Comparison of ENCODE assay signal across 1 cellular context in genomic region chrX:49282647-49283011, GRCh38.
TF ChIP-seq lines count a peak whose summit lies in the region.

No MANE protein-coding gene starts in this region.

TF ChIP-seq in K562, 482 proteins besides CTCF, POLR2A, EP300 and RAD21 (continued from another document and continues in another):
- TF ChIP-seq ZNF146 (CRISPR knock-in tag; IDR thresholded peaks at IDR 0.05; ENCODE audit: unreplicated experiment) (no peak), HDGF (IDR thresholded peaks at IDR 0.05) (0 out of 2 replicates have a peak, but pooled peaks have one; percentile 47), ATF4 (CRISPR knock-in tag; IDR thresholded peaks at IDR 0.05) (no peak), SMARCE1 (IDR thresholded peaks at IDR 0.05) (peak; percentile 17; the same call in 1 of the 2 replicates), YY1 (IDR thresholded peaks at IDR 0.05; ENCODE audit: borderline replicate concordance in 1 of 3, control insufficient read depth in 1 of 3, extremely low read depth in 1 of 3, insufficient read depth in 3 of 3, insufficient read length in 1 of 3, insufficient replicate concordance in 2 of 3, low read depth in 1 of 3, low read length in 2 of 3) (no peak), HMBOX1 (IDR thresholded peaks at IDR 0.05) (no peak), RBM14 (IDR thresholded peaks at IDR 0.05; ENCODE audit: borderline replicate concordance, insufficient read depth, low read depth, low read length) (no peak), ZNF3 (CRISPR knock-in tag; IDR thresholded peaks at IDR 0.05) (no peak), SPI1 (IDR thresholded peaks at IDR 0.05; ENCODE audit: borderline replicate concordance, low read depth, low read length) (no peak), ZNF407 (IDR thresholded peaks at IDR 0.05; ENCODE audit: low read depth) (peak; percentile 59; the same call in 1 of the 2 replicates), PTBP1 (IDR thresholded peaks at IDR 0.05; ENCODE audit: low read depth, low read length) (no peak), PURB (CRISPR knock-in tag; IDR thresholded peaks at IDR 0.05; ENCODE audit: low read depth) (no peak), FOXK1 (CRISPR knock-in tag; IDR thresholded peaks at IDR 0.05; ENCODE audit: borderline replicate concordance) (no peak), ATF1 (CRISPR knock-in tag; IDR thresholded peaks at IDR 0.05) (no peak), ATF1 (tag; IDR thresholded peaks at IDR 0.05) (0 out of 2 replicates have a peak, but pooled peaks have one; percentile 34), PKNOX1 (IDR thresholded peaks at IDR 0.05) (no peak), CUX1 (CRISPR knock-in tag; IDR thresholded peaks at IDR 0.05) (no peak), E2F6 (IDR thresholded peaks at IDR 0.05; ENCODE audit: borderline replicate concordance in 1 of 2, extremely low read depth in 1 of 2, insufficient read depth in 1 of 2, insufficient read length in 1 of 2, low read depth in 1 of 2, low read length in 1 of 2, poor library complexity in 1 of 2, severe bottlenecking in 1 of 2) (peak in 1 of 2 experiments; percentile 6), KAT8 (IDR thresholded peaks at IDR 0.05; ENCODE audit: low read depth) (no peak), PPARD (CRISPR knock-in tag; IDR thresholded peaks at IDR 0.05) (no peak), STAG1 (CRISPR knock-in tag; IDR thresholded peaks at IDR 0.05; ENCODE audit: borderline replicate concordance) (no peak), RFX7 (CRISPR knock-in tag; IDR thresholded peaks at IDR 0.05) (no peak), MXI1 (IDR thresholded peaks at IDR 0.05; ENCODE audit: low read depth, low read length) (no peak), TRIM28 (IDR thresholded peaks at IDR 0.05) (no peak; the same call in 1 of the 2 replicates), CTBP1 (IDR thresholded peaks at IDR 0.05; ENCODE audit: borderline replicate concordance) (peak; percentile 47; the same call in 1 of the 2 replicates), TFAP4 (CRISPR knock-in tag; IDR thresholded peaks at IDR 0.05; ENCODE audit: borderline replicate concordance) (peak; percentile 21; the same call in 1 of the 2 replicates), CREM (IDR thresholded peaks at IDR 0.05; ENCODE audit: low read depth) (peak; percentile 69), ESRRB (CRISPR knock-in tag; IDR thresholded peaks at IDR 0.05; ENCODE audit: borderline replicate concordance) (no peak), MNT (conservative IDR thresholded peaks at IDR 0.05) (0 out of 4 replicates have a peak, but pooled peaks of 1 of the 2 experiments have one; percentile 28), NKRF (IDR thresholded peaks at IDR 0.05; ENCODE audit: borderline replicate concordance) (0 out of 2 replicates have a peak, but pooled peaks have one; percentile 29), JUNB (CRISPR knock-in tag; conservative IDR thresholded peaks at IDR 0.05) (no peak), PTRF (tag; IDR thresholded peaks at IDR 0.05) (no peak), ZNF253 (CRISPR knock-in tag; conservative IDR thresholded peaks at IDR 0.05) (no peak), BCOR (IDR thresholded peaks at IDR 0.05) (peak; percentile 45; the same call in 1 of the 2 replicates), NBN (IDR thresholded peaks at IDR 0.05; ENCODE audit: low read depth) (no peak), GABPB2 (CRISPR knock-in tag; conservative IDR thresholded peaks at IDR 0.05) (no peak)
